ENCODE assay signal across 11 cellular contexts in genomic region chr2:108776475-108776874, GRCh38. TPM values are rescaled to one million over a fixed set of nuclear protein-coding genes. Genes with fewer than 3 reads are reported as not detected.
DNase-seq lines count a peak whose midpoint lies in the region; ATAC-seq and TF ChIP-seq lines count a peak whose summit lies in the region.
"Had no signal": no experiment of that assay in that cellular context is flagged by ENCODE, and none has a peak within 500 bp of the region (broad histone marks: within the 10 kb centered on the region; RNA-seq: fewer than 3 reads in every experiment).

No MANE protein-coding gene starts in this region.

- no peaks in the 10 kb centered on the region for H3K27me3 ChIP-seq in GM23338 (ENCODE audit: insufficient read depth)
- H3K27me3 ChIP-seq: adrenal gland, foreskin keratinocyte had no signal

- H3K4me1 Mint-ChIP-seq in memory B cell: peaks cover 7% of the 10 kb centered on the region
- no peaks in the 10 kb centered on the region for H3K4me1 Mint-ChIP-seq in GM23338
- H3K4me1 Mint-ChIP-seq in progenitor cell of endocrine pancreas (ENCODE audit: low read depth): no peaks in the 10 kb centered on the region

- no peaks in the 10 kb centered on the region for H4K20me1 ChIP-seq in GM23338 (replicated peaks; ENCODE audit: insufficient read depth)

- DNase-seq in memory B cell (ENCODE audit: low spot score in 2 of 2) (peak in 1 of 2 donors; percentile 45), GM23338 (ENCODE audit: low spot score) (no peak), nucleus accumbens (lab: John Stamatoyannopoulos, UW) (no peak), globus pallidus (ENCODE audit: low spot score) (no peak), progenitor cell of endocrine pancreas (ENCODE audit: low spot score, unreplicated experiment) (no peak)
- DNase-seq: adrenal gland, foreskin keratinocyte, NCI-H1417 treated with DMSO at 0.1 percent for 48 hours had no signal

- no peaks in the 10 kb centered on the region for H3F3A ChIP-seq in GM23338 (replicated peaks; ENCODE audit: low read depth)

- H3K27ac ChIP-seq in GM23338 (ENCODE audit: low read depth): no peak overlapping the region
- H3K27ac ChIP-seq: adrenal gland, foreskin keratinocyte had no signal

- H3K9me2 ChIP-seq in GM23338 (ENCODE audit: insufficient read depth): no peaks in the 10 kb centered on the region

- H3K36me3 ChIP-seq in GM23338 (ENCODE audit: insufficient read depth): peaks cover 50% of the 10 kb centered on the region; the same call in 1 of the 2 replicates

- H2AFZ ChIP-seq in GM23338: no peak overlapping the region

- H3K4me3 Mint-ChIP-seq in memory B cell (peak overlapping the region; percentile 74), GM23338 (no peak overlapping the region), progenitor cell of endocrine pancreas (ENCODE audit: low read depth) (no peak overlapping the region)

- no peak overlapping the region for H3K4me2 ChIP-seq in GM23338

- H3K79me2 ChIP-seq in GM23338 (replicated peaks; ENCODE audit: insufficient read depth): no peaks in the 10 kb centered on the region

- H3K27ac Mint-ChIP-seq in memory B cell (peak overlapping the region; percentile 89), GM23338 (no peak overlapping the region), progenitor cell of endocrine pancreas (no peak overlapping the region)

- peaks cover 19% of the 10 kb centered on the region for H3K36me3 Mint-ChIP-seq in memory B cell
- peaks cover 56% of the 10 kb centered on the region for H3K36me3 Mint-ChIP-seq in GM23338 (ENCODE audit: low read depth)
- peaks cover 20% of the 10 kb centered on the region for H3K36me3 Mint-ChIP-seq in progenitor cell of endocrine pancreas (ENCODE audit: insufficient read depth)

- no peaks in the 10 kb centered on the region for H3K4me1 ChIP-seq in GM23338 (ENCODE audit: insufficient read depth)
- H3K4me1 ChIP-seq: adrenal gland, foreskin keratinocyte had no signal

- ATAC-seq in GM18870 (IDR thresholded peaks at IDR 0.05; ENCODE audit: unreplicated experiment) (peak; percentile 81), GM21619 (IDR thresholded peaks at IDR 0.05; ENCODE audit: unreplicated experiment) (peak; percentile 84), HG03175 (IDR thresholded peaks at IDR 0.05; ENCODE audit: unreplicated experiment) (peak; percentile 46), memory B cell (ENCODE audit: low read depth) (peak; percentile 94), GM23338 (no peak)
- ATAC-seq: foreskin keratinocyte had no signal

- no peak overlapping the region for H3K4me3 ChIP-seq in GM23338
- H3K4me3 ChIP-seq: adrenal gland had no signal

- TF ChIP-seq CTCF in GM23338 (conservative IDR thresholded peaks at IDR 0.05; ENCODE audit: low read depth in 2 of 2) (no peak), progenitor cell of endocrine pancreas (IDR thresholded peaks at IDR 0.05; ENCODE audit: unreplicated experiment) (no peak)

- H3K27me3 Mint-ChIP-seq in memory B cell: no peaks in the 10 kb centered on the region
- H3K27me3 Mint-ChIP-seq in GM23338 (ENCODE audit: insufficient read depth, low read depth, poor library complexity): peaks cover 3% of the 10 kb centered on the region
- no peaks in the 10 kb centered on the region for H3K27me3 Mint-ChIP-seq in progenitor cell of endocrine pancreas

- H3K9me3 Mint-ChIP-seq in memory B cell (no peaks in the 10 kb centered on the region), GM23338 (no peaks in the 10 kb centered on the region), progenitor cell of endocrine pancreas (ENCODE audit: low read depth) (no peaks in the 10 kb centered on the region)

TF ChIP-seq in GM23338, 12 proteins besides CTCF, POLR2A, EP300 and RAD21:
- TF ChIP-seq NANOG (IDR thresholded peaks at IDR 0.05; ENCODE audit: borderline replicate concordance) (no peak), CREB1 (CRISPR knock-in tag; IDR thresholded peaks at IDR 0.05; ENCODE audit: low read depth) (no peak)

RNA-seq across cellular contexts. Expression of gene CCDC138, which starts 10.1 kb away (rescaled TPM):
- total RNA-seq in GM23338 (2014; rRNA removed; shearing (Covaris generic)): 31.6 and 35.7 TPM in 2 replicates
- 25.8 and 30.8 TPM in 2 replicates for polyA plus RNA-seq in GM23338 (2016; fragmentation: Nextera tagmentation; extraction: Ambion mirVana)
- 25.0 and 27.3 TPM in 2 replicates for total RNA-seq in progenitor cell of endocrine pancreas

RNA-seq across cellular contexts. Expression of gene RANBP2, which starts 57.2 kb away (rescaled TPM):
- total RNA-seq in GM23338 (2014; rRNA removed; shearing (Covaris generic)): 87.7 and 98.0 TPM in 2 replicates
- 16.5 and 23.0 TPM in 2 replicates for polyA plus RNA-seq in GM23338 (2016; fragmentation: Nextera tagmentation; extraction: Ambion mirVana)
- total RNA-seq in progenitor cell of endocrine pancreas: 77.9 and 82.1 TPM in 2 replicates
